In the genomic region with DNA sequence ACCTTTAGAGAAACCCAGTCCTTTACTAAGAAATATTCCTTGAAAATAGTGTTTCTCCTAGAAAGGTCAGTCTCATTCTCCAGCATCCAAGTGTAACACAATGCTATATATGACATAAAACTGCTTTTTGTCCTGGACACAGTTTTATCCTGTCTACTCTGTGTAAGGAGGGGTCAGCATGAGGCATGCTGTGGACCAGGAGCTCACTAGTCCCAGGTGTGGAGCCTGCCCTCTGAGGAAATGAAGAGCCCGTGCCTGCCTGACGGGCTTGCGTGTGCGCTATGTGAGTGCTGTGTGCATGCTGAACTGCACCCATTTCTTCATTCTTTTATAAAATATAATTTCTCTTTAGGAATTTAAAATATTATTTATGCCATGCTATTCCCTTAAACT, we compare ENCODE assay signal across 19 cellular contexts.
DNase-seq lines count a peak whose midpoint lies in the region; ATAC-seq and TF ChIP-seq lines count a peak whose summit lies in the region.
"Had no signal": no experiment of that assay in that cellular context is flagged by ENCODE, and none has a peak within 500 bp of the region (broad histone marks: within the 10 kb centered on the region; RNA-seq: fewer than 3 reads in every experiment).

No MANE protein-coding gene starts in this region.

- no peaks in the 10 kb centered on the region for H3K36me3 Mint-ChIP-seq in CD4-positive, alpha-beta T cell (ENCODE audit: low read depth)
- H3K36me3 Mint-ChIP-seq: CD4-positive, CD25-positive, alpha-beta regulatory T cell had no signal

- TF ChIP-seq RAD21 in SK-N-SH (IDR thresholded peaks at IDR 0.05; ENCODE audit: low read length) = no peak

- CTCF ChIA-PET in SK-N-SH (lab: Yijun Ruan, JAX) (interaction anchor here (1.0 to 3.2 kb wide), 9 partner anchors 9 to 371 kb away, joined by 3 to 29 read pairs (median 4); partner anchors contain the start of gene STEAP1B), A673 (lab: Charles Lee) (no interaction called here)
- CTCF ChIA-PET in CD4-positive, alpha-beta T cell (lab: Charles Lee) = no interaction called here

- H3F3A ChIP-seq in SK-N-SH (replicated peaks; ENCODE audit: insufficient read depth) (no peaks in the 10 kb centered on the region), smooth muscle cell (ENCODE audit: low read depth) (no peaks in the 10 kb centered on the region)

- intact Hi-C loops in A673 (cut with micrococcal nuclease; ENCODE audit: unreplicated experiment) = no loop called here
- intact Hi-C loops in dorsolateral prefrontal cortex (cut with DNase I) = no loop called here
- intact Hi-C loops in CD4-positive, alpha-beta T cell (cut with DNase I, micrococcal nuclease) = no loop called here

- no peak overlapping the region for H3K9ac ChIP-seq in SK-N-SH
- no peak overlapping the region for H3K9ac ChIP-seq in smooth muscle cell (ENCODE audit: low read depth)
- H3K9ac ChIP-seq: BLaER1 had no signal

- H3K4me1 ChIP-seq in SK-N-SH (ENCODE audit: control insufficient read depth in 1 of 2, insufficient read depth in 2 of 2, low read depth in 1 of 2, low read length in 1 of 2) = peaks cover 6 to 19% of the 10 kb centered on the region in 2 experiments; a peak in 3 of 4 replicates
- H3K4me1 ChIP-seq in A673 (ENCODE audit: insufficient read depth, low read length, poor library complexity, severe bottlenecking) = peaks cover 89% of the 10 kb centered on the region
- H3K4me1 ChIP-seq in smooth muscle cell (ENCODE audit: low read depth) = peaks cover 14% of the 10 kb centered on the region
- H3K4me1 ChIP-seq: BLaER1 had no signal

- H3K27ac ChIP-seq in SK-N-SH (ENCODE audit: low read depth in 2 of 2, low read length in 1 of 2) (peak overlapping the region in 1 of 2 experiments; percentile 3; a peak in 1 of 4 replicates), A673 (ENCODE audit: low read depth, low read length, poor library complexity, severe bottlenecking) (peak overlapping the region; percentile 53), dorsolateral prefrontal cortex (peak overlapping the region in 48 of 59 donors; percentile 1 to 81 (median 56)), smooth muscle cell (ENCODE audit: low read depth) (peak overlapping the region; percentile 24)
- H3K27ac ChIP-seq in CD4-positive, alpha-beta T cell (ENCODE audit: low read depth, low read length) = no peak overlapping the region
- H3K27ac ChIP-seq: BLaER1 had no signal

- H4K20me1 ChIP-seq in SK-N-SH (ENCODE audit: insufficient read depth) (no peaks in the 10 kb centered on the region), smooth muscle cell (ENCODE audit: low read depth) (no peaks in the 10 kb centered on the region)
- H4K20me1 ChIP-seq: BLaER1 had no signal

- no peaks in the 10 kb centered on the region for H3K79me2 ChIP-seq in SK-N-SH (ENCODE audit: insufficient read depth)
- no peaks in the 10 kb centered on the region for H3K79me2 ChIP-seq in smooth muscle cell (ENCODE audit: low read depth)

- ATAC-seq in SK-N-SH treated with all-trans-retinoic acid at 6 μM for 48 hours = peak; percentile 15; the same call in 2 of the 3 replicates
- ATAC-seq in HG03280 (IDR thresholded peaks at IDR 0.05; ENCODE audit: unreplicated experiment) = no peak
- ATAC-seq in CD4-positive, alpha-beta T cell (ENCODE audit: poor library complexity) = no peak

- peaks cover 4% of the 10 kb centered on the region for H3K27me3 Mint-ChIP-seq in CD4-positive, alpha-beta T cell
- H3K27me3 Mint-ChIP-seq: CD4-positive, CD25-positive, alpha-beta regulatory T cell had no signal

- peaks cover 0 to 4% of the 10 kb centered on the region in 2 experiments for H3K36me3 ChIP-seq in SK-N-SH (replicated peaks in 1 of 2; ENCODE audit: control insufficient read depth in 1 of 2, insufficient read depth in 2 of 2, low read length in 1 of 2)
- no peaks in the 10 kb centered on the region for H3K36me3 ChIP-seq in A673 (ENCODE audit: insufficient read depth, low read length, poor library complexity, severe bottlenecking)
- H3K36me3 ChIP-seq in smooth muscle cell (ENCODE audit: low read depth) = no peaks in the 10 kb centered on the region

- no peak overlapping the region for H3K4me3 Mint-ChIP-seq in CD4-positive, alpha-beta T cell
- H3K4me3 Mint-ChIP-seq: CD4-positive, CD25-positive, alpha-beta regulatory T cell had no signal

- no peak overlapping the region for H3K27ac Mint-ChIP-seq in CD4-positive, alpha-beta T cell
- H3K27ac Mint-ChIP-seq: CD4-positive, CD25-positive, alpha-beta regulatory T cell had no signal

- TF ChIP-seq CTCF in SK-N-SH (IDR thresholded peaks at IDR 0.05) (no peak), A673 (conservative IDR thresholded peaks at IDR 0.05; ENCODE audit: low read depth, low read length) (no peak), dorsolateral prefrontal cortex (IDR thresholded peaks at IDR 0.05 in 54 of 56, conservative IDR thresholded peaks at IDR 0.05 in 2 of 56; ENCODE audit: low read depth in 1 of 56, partially characterized antibody in 56 of 56) (no peak), smooth muscle cell (IDR thresholded peaks at IDR 0.05; ENCODE audit: borderline replicate concordance, insufficient read depth, poor library complexity, severe bottlenecking) (no peak)
- no peak for TF ChIP-seq CTCF in CD4-positive, alpha-beta T cell (IDR thresholded peaks at IDR 0.05)

- TF ChIP-seq EP300 in SK-N-SH (IDR thresholded peaks at IDR 0.05; ENCODE audit: borderline replicate concordance in 1 of 2, low read depth in 1 of 2, low read length in 1 of 2) = no peak

- H3K4me3 ChIP-seq in SK-N-SH (ENCODE audit: low read depth in 2 of 2, low read length in 1 of 2) (no peak overlapping the region), A673 (ENCODE audit: low read depth, low read length, poor library complexity, severe bottlenecking) (no peak overlapping the region), dorsolateral prefrontal cortex (no peak overlapping the region), smooth muscle cell (no peak overlapping the region)
- H3K4me3 ChIP-seq: BLaER1 had no signal

- no TSS peak for BruUV-seq in A673 (replicated peaks; lab: Mats Ljungman, UMichigan)

- WGBS in SK-N-SH (ENCODE audit: low lambda C conversion rate) = 93% methylated on average over 4 of the region's 4 CpGs
- WGBS in smooth muscle cell (ENCODE audit: low lambda C conversion rate) = 96% methylated on average over 4 of the region's 4 CpGs

- no peaks in the 10 kb centered on the region for H3K9me3 ChIP-seq in SK-N-SH
- no peaks in the 10 kb centered on the region for H3K9me3 ChIP-seq in A673 (ENCODE audit: low read depth, low read length, poor library complexity, severe bottlenecking)
- no peaks in the 10 kb centered on the region for H3K9me3 ChIP-seq in smooth muscle cell (replicated peaks; ENCODE audit: low read depth)
- H3K9me3 ChIP-seq in CD4-positive, alpha-beta T cell (ENCODE audit: control insufficient read depth, low read length) = no peaks in the 10 kb centered on the region
- H3K9me3 ChIP-seq: BLaER1 had no signal

- no peak overlapping the region for H3K4me2 ChIP-seq in SK-N-SH
- H3K4me2 ChIP-seq in smooth muscle cell = peak overlapping the region; percentile 40
- H3K4me2 ChIP-seq: BLaER1 had no signal

- H3K4me1 Mint-ChIP-seq in CD4-positive, alpha-beta T cell (ENCODE audit: low read depth) = no peaks in the 10 kb centered on the region
- H3K4me1 Mint-ChIP-seq: CD4-positive, CD25-positive, alpha-beta regulatory T cell had no signal

- POLR2A ChIA-PET in SK-N-SH (lab: Yijun Ruan, JAX) = no interaction called here
- POLR2A ChIA-PET in A673 (lab: Charles Lee; ENCODE audit: low non-redundant PET) = no interaction called here
- POLR2A ChIA-PET in CD4-positive, alpha-beta T cell (lab: Charles Lee) = no interaction called here

- H3K9me3 Mint-ChIP-seq in CD4-positive, alpha-beta T cell = no peaks in the 10 kb centered on the region
- H3K9me3 Mint-ChIP-seq: CD4-positive, CD25-positive, alpha-beta regulatory T cell had no signal

- H3K27me3 ChIP-seq in SK-N-SH (ENCODE audit: insufficient read depth) (no peaks in the 10 kb centered on the region), A673 (replicated peaks; ENCODE audit: insufficient read depth, low read depth, low read length, poor library complexity) (no peaks in the 10 kb centered on the region), dorsolateral prefrontal cortex (no peaks in the 10 kb centered on the region), smooth muscle cell (ENCODE audit: low read depth) (no peaks in the 10 kb centered on the region)
- H3K27me3 ChIP-seq in CD4-positive, alpha-beta T cell (ENCODE audit: control insufficient read depth, insufficient read depth, low read length) = no peaks in the 10 kb centered on the region
- H3K27me3 ChIP-seq: BLaER1 had no signal

- DNase-seq in SK-N-SH (no peak), A673 (ENCODE audit: low spot score) (no peak), dorsolateral prefrontal cortex (no peak), smooth muscle cell (lab: John Stamatoyannopoulos, UW; ENCODE audit: unreplicated experiment) (no peak), NCI-H748 (lab: John Stamatoyannopoulos, UW; ENCODE audit: unreplicated experiment) (no peak)
- DNase-seq in CD4-positive, alpha-beta T cell = no peak
- DNase-seq: 8988T; CD4-positive, CD25-positive, alpha-beta regulatory T cell; HCEC 1CT; NCI-H1048; NCI-H1417; NCI-H1694; NCI-H2081; NCI-H2227 treated with DMSO at 0.1 percent for 48 hours; NCI-H510A; NCI-H69 had no signal

- no peaks in the 10 kb centered on the region for H3K9me2 ChIP-seq in SK-N-SH

- H2AFZ ChIP-seq in SK-N-SH (ENCODE audit: low read depth) = no peak overlapping the region
- H2AFZ ChIP-seq in smooth muscle cell (ENCODE audit: low read depth) = no peak overlapping the region

TF ChIP-seq in SK-N-SH, 30 proteins besides CTCF, POLR2A, EP300 and RAD21 (continues in another document):
- TF ChIP-seq ELF1 (IDR thresholded peaks at IDR 0.05) = no peak
- no peak for TF ChIP-seq CHD2 (IDR thresholded peaks at IDR 0.05; ENCODE audit: low read length, partially characterized antibody)
- TF ChIP-seq ZBTB33 (IDR thresholded peaks at IDR 0.05; ENCODE audit: borderline replicate concordance, low read depth) = no peak
- no peak for TF ChIP-seq POLR2AphosphoS5 (IDR thresholded peaks at IDR 0.05; ENCODE audit: low read depth, low read length)
- no peak for TF ChIP-seq GATA2 (CRISPR knock-in tag; IDR thresholded peaks at IDR 0.05)
- no peak for TF ChIP-seq SMC3 (IDR thresholded peaks at IDR 0.05; ENCODE audit: low read depth, low read length)
- TF ChIP-seq RCOR1 (IDR thresholded peaks at IDR 0.05; ENCODE audit: low read length) = no peak
